In the genomic region with DNA sequence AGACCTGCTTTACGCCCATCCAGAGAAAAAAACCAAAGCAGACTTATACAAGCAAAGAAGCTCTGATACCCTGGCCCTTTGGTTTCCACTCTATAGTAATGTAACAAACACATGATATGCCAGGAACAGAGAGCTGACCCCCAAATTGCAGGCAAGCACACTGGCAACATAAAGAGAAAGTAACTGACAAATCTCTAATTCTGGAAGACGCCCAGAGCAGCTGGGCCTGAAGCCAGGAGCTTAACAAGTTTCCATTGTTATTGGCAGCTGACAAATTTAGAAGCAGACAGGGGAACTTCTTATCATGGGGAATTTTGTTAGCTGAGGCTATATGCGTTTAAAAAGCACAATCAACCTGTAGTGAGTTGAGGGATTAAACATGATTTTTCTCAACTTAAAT, we compare ENCODE assay signal across 9 cellular contexts.
A peak's percentile ranks its signal among the peaks of the same experiment; 100 is the strongest.
DNase-seq lines count a peak whose midpoint lies in the region; ATAC-seq and TF ChIP-seq lines count a peak whose summit lies in the region.
"Had no signal": no experiment of that assay in that cellular context is flagged by ENCODE, and none has a peak within 500 bp of the region (broad histone marks: within the 10 kb centered on the region; RNA-seq: fewer than 3 reads in every experiment).

No MANE protein-coding gene starts in this region.

- H3K23ac ChIP-seq in mesenchymal stem cell (ENCODE audit: low read length in 2 of 2) = no peak overlapping the region

- H4K91ac ChIP-seq in mesenchymal stem cell (ENCODE audit: low read length) = no peak overlapping the region

- H3K27me3 ChIP-seq in BE2C (no peaks in the 10 kb centered on the region), mesenchymal stem cell (ENCODE audit: control insufficient read depth in 1 of 2, insufficient read depth in 1 of 2, low read length in 2 of 2) (no peaks in the 10 kb centered on the region)

- in situ Hi-C loops in GM13976 (cut with MboI; ENCODE audit: low sequenced_read_pairs, unreplicated experiment) = no loop called here

- no peak overlapping the region for H4K8ac ChIP-seq in mesenchymal stem cell (ENCODE audit: low read length)

- 79% methylated on average over 3 of the region's 3 CpGs for WGBS in mesenchymal stem cell

- H2BK15ac ChIP-seq in mesenchymal stem cell (ENCODE audit: low read depth, poor library complexity, severe bottlenecking) = no peak overlapping the region

- no peak overlapping the region for H2AFZ ChIP-seq in mesenchymal stem cell (ENCODE audit: low read depth, low read length)

- no peak overlapping the region for H3K4me3 ChIP-seq in BE2C (ENCODE audit: low read depth, low read length)
- no peak overlapping the region for H3K4me3 ChIP-seq in choroid plexus epithelial cell (ENCODE audit: low read depth, low read length)
- no peak overlapping the region for H3K4me3 ChIP-seq in mesenchymal stem cell (ENCODE audit: insufficient read depth in 1 of 2, low read depth in 1 of 2, low read length in 2 of 2)

- H3K9me3 ChIP-seq in BE2C (no peaks in the 10 kb centered on the region), mesenchymal stem cell (ENCODE audit: control insufficient read depth, low read length) (no peaks in the 10 kb centered on the region)

- no peak overlapping the region for H2BK5ac ChIP-seq in mesenchymal stem cell (ENCODE audit: low read depth, low read length, poor library complexity, severe bottlenecking)

- H3K4me2 ChIP-seq in mesenchymal stem cell (ENCODE audit: low read length, poor library complexity, severe bottlenecking) = no peak overlapping the region

- no peak overlapping the region for H3K27ac ChIP-seq in mesenchymal stem cell (ENCODE audit: low read length, poor library complexity, severe bottlenecking)

- no peak overlapping the region for H2BK120ac ChIP-seq in mesenchymal stem cell (ENCODE audit: low read depth, low read length)

- H3K9ac ChIP-seq in mesenchymal stem cell (ENCODE audit: low read length) = peak overlapping the region; percentile 20

- H3K79me1 ChIP-seq in mesenchymal stem cell (replicated peaks; ENCODE audit: low read length, poor library complexity, severe bottlenecking) = no peaks in the 10 kb centered on the region

- H3K36me3 ChIP-seq in BE2C (no peaks in the 10 kb centered on the region), mesenchymal stem cell (ENCODE audit: control insufficient read depth in 1 of 2, insufficient read depth in 2 of 2, low read depth in 1 of 2, low read length in 2 of 2) (no peaks in the 10 kb centered on the region)

- no peak overlapping the region for H2BK12ac ChIP-seq in mesenchymal stem cell (ENCODE audit: low read length in 2 of 2)

- DNase-seq in BE2C = peak; percentile 42
- peak; percentile 46 for DNase-seq in NCI-H2196 (lab: John Stamatoyannopoulos, UW; ENCODE audit: unreplicated experiment)
- peak; percentile 67 for DNase-seq in choroid plexus epithelial cell (ENCODE audit: low read depth)
- DNase-seq in mesenchymal stem cell = no peak
- no peak for DNase-seq in NCI-H1930 (lab: John Stamatoyannopoulos, UW)
- DNase-seq in GM13976 (ENCODE audit: low spot score) = no peak
- DNase-seq: kidney had no signal

- H3K4me1 ChIP-seq in BE2C = peaks cover 14% of the 10 kb centered on the region
- H3K4me1 ChIP-seq in mesenchymal stem cell (ENCODE audit: control insufficient read depth, insufficient read depth, low read depth, low read length) = no peaks in the 10 kb centered on the region

- no peak overlapping the region for H3K14ac ChIP-seq in mesenchymal stem cell (ENCODE audit: low read length in 2 of 2)

- TF ChIP-seq CTCF in BE2C (IDR thresholded peaks at IDR 0.05; ENCODE audit: low read depth, low read length) = no peak
- TF ChIP-seq CTCF in choroid plexus epithelial cell (conservative IDR thresholded peaks at IDR 0.05; ENCODE audit: low read depth, low read length) = no peak
- TF ChIP-seq CTCF in GM13976 (IDR thresholded peaks at IDR 0.05; ENCODE audit: borderline replicate concordance, control extremely low read depth, extremely low read depth, insufficient read depth, missing control alignments) = no peak

- ATAC-seq in esophagus mucosa (no peak), GM21723 (IDR thresholded peaks at IDR 0.05; ENCODE audit: unreplicated experiment) (no peak)

- no peak overlapping the region for H3K18ac ChIP-seq in mesenchymal stem cell (ENCODE audit: low read depth in 1 of 2, low read length in 2 of 2)

- H2AK5ac ChIP-seq in mesenchymal stem cell (ENCODE audit: low read length, severe bottlenecking) = no peak overlapping the region

- H3K4ac ChIP-seq in mesenchymal stem cell (ENCODE audit: low read depth in 1 of 2, low read length in 2 of 2) = no peak overlapping the region

Comparison
In these comparisons a context has a peak if more than half of its experiments do, and no peak if none do; other contexts are left out.
1. DNase-seq: peak in BE2C (single experiment), NCI-H2196 (single experiment) and choroid plexus epithelial cell (single experiment); none in mesenchymal stem cell (single experiment), NCI-H1930 (0 of 2) and GM13976 (single experiment).